Comparison of ENCODE assay signal across 1 cellular context in the genomic region with DNA sequence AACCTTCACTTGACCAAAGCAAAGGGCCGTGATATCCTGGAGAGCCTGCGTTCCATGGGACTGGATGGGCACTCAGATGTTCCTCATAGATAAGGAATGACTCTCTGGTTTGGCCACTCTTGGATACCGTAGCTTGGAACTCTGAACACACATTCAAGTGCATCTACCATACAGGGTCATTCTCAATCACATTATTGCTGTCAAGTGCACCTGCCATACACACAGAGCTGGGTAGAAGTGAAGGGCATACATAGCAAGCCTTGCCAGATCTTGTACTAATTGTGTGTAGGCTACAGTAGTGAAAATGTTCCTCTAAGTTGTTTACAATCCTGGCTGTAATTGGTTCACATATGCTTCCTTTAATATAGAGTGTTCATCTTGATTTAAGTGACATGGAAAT.
TF ChIP-seq lines count a peak whose summit lies in the region.

No MANE protein-coding gene starts in this region.

TF ChIP-seq in K562, 482 proteins besides CTCF, POLR2A, EP300 and RAD21 (continued from another document):
- TF ChIP-seq, protein P1, sequence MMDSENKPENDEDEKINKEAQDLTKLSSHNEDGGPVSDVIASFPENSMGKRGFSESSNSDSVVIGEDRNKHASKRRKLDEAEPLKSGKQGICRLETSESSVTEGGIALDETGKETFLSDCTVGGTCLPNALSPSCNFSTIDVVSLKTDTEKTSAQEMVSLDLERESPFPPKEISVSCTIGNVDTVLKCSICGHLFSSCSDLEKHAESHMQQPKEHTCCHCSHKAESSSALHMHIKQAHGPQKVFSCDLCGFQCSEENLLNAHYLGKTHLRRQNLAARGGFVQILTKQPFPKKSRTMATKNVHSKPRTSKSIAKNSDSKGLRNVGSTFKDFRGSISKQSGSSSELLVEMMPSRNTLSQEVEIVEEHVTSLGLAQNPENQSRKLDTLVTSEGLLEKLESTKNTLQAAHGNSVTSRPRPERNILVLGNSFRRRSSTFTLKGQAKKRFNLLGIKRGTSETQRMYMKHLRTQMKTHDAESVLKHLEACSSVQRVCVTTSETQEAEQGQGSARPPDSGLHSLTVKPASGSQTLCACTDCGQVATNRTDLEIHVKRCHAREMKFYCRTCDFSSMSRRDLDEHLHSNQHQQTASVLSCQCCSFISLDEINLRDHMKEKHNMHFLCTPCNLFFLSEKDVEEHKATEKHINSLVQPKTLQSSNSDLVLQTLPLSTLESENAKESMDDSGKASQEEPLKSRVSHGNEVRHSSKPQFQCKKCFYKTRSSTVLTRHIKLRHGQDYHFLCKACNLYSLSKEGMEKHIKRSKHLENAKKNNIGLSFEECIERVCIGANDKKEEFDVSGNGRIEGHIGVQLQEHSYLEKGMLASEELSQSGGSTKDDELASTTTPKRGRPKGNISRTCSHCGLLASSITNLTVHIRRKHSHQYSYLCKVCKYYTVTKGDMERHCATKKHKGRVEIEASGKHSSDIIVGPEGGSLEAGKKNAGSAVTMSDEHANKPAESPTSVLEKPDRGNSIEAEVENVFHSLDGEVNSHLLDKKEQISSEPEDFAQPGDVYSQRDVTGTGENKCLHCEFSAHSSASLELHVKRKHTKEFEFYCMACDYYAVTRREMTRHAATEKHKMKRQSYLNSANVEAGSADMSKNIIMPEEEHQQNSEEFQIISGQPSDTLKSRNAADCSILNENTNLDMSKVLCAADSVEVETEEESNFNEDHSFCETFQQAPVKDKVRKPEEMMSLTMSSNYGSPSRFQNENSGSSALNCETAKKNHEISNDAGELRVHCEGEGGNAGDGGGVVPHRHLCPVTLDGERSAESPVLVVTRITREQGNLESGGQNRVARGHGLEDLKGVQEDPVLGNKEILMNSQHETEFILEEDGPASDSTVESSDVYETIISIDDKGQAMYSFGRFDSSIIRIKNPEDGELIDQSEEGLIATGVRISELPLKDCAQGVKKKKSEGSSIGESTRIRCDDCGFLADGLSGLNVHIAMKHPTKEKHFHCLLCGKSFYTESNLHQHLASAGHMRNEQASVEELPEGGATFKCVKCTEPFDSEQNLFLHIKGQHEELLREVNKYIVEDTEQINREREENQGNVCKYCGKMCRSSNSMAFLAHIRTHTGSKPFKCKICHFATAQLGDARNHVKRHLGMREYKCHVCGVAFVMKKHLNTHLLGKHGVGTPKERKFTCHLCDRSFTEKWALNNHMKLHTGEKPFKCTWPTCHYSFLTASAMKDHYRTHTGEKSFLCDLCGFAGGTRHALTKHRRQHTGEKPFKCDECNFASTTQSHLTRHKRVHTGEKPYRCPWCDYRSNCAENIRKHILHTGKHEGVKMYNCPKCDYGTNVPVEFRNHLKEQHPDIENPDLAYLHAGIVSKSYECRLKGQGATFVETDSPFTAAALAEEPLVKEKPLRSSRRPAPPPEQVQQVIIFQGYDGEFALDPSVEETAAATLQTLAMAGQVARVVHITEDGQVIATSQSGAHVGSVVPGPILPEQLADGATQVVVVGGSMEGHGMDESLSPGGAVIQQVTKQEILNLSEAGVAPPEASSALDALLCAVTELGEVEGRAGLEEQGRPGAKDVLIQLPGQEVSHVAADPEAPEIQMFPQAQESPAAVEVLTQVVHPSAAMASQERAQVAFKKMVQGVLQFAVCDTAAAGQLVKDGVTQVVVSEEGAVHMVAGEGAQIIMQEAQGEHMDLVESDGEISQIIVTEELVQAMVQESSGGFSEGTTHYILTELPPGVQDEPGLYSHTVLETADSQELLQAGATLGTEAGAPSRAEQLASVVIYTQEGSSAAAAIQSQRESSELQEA (IDR thresholded peaks at IDR 0.05; ENCODE audit: low read depth): peak; percentile 83
- TF ChIP-seq RBM15 (IDR thresholded peaks at IDR 0.05; ENCODE audit: insufficient read depth, low read length): no peak
- no peak for TF ChIP-seq CXXC5 (CRISPR knock-in tag; IDR thresholded peaks at IDR 0.05)
